15 cellular contexts compared by ENCODE assay signal in the genomic region with DNA sequence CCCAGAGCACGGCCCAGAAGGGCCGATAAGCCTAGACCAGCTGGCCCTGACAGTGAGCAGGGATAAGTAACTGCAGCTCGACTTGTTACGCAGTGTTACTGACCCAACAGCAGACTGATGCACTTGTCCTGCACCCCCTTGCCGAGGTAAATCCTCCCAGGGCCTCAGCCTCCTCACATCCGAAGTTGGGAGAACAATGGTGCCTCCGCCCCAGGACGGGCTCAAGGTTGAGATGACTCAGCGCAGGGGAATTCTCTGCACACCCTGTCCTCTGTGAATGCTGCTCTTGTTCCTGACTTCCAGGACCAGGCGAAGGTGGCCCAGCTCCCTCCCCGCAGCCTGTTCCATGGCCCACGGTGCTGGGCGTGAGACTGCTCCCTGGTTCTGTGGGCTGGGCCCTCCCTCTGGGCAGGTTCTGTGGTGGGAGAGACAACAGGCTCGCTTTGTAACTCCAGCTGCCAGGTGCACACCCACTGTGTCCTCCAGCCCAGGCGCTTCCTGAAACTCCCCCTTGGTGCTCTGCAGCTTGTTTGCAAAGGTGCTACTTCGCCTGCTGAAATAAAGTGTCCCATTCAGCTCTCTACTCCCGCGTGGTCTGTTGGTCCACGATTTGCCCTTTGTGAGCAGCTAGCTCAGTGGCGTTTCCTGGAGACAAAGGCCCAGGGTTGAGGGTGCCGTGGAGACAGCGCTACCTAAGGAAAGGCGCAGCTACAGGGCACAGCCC. TPM values are rescaled to one million over a fixed set of nuclear protein-coding genes. Genes with fewer than 3 reads are reported as not detected.
DNase-seq lines count a peak whose midpoint lies in the region; ATAC-seq and TF ChIP-seq lines count a peak whose summit lies in the region.
"Had no signal": no experiment of that assay in that cellular context is flagged by ENCODE, and none has a peak within 500 bp of the region (broad histone marks: within the 10 kb centered on the region; RNA-seq: fewer than 3 reads in every experiment).

No MANE protein-coding gene starts in this region.

- no peaks in the 10 kb centered on the region for H3K36me3 ChIP-seq in BLaER1
- no peaks in the 10 kb centered on the region for H3K36me3 ChIP-seq in ovary

- peak overlapping the region; percentile 55 for H3K4me2 ChIP-seq in BLaER1

- intact Hi-C loops in ovary (cut with DNase I): loop anchor here in 2 of 4 donors (10.0 kb wide), 2 partner anchors 236 to 486 kb away; no protein-coding TSS in a partner anchor

- H3K27me3 ChIP-seq in BLaER1 (peaks cover 35% of the 10 kb centered on the region), ovary (no peaks in the 10 kb centered on the region)

- no peak; the same call in 1 of the 2 replicates for TF ChIP-seq RAD21 in Ishikawa (IDR thresholded peaks at IDR 0.05; ENCODE audit: low read depth)

- peak; percentile 34; the same call in 1 of the 2 replicates for TF ChIP-seq EP300 in Ishikawa (IDR thresholded peaks at IDR 0.05; ENCODE audit: borderline replicate concordance)
- TF ChIP-seq EP300 in ovary (IDR thresholded peaks at IDR 0.05): no peak

- TF ChIP-seq CTCF in VCaP (conservative IDR thresholded peaks at IDR 0.05): no peak
- TF ChIP-seq CTCF in ovary (IDR thresholded peaks at IDR 0.05): no peak

- ATAC-seq in left lobe of liver: peak; percentile 12
- no peak for ATAC-seq in HG03571 (IDR thresholded peaks at IDR 0.05; ENCODE audit: unreplicated experiment)
- no peak for ATAC-seq in HG02763 (IDR thresholded peaks at IDR 0.05; ENCODE audit: unreplicated experiment)

- peaks cover 1% of the 10 kb centered on the region; the same call in 1 of the 2 replicates for H4K20me1 ChIP-seq in BLaER1

- no peak overlapping the region for H3K9ac ChIP-seq in BLaER1

- H3K4me1 ChIP-seq in BLaER1 (peaks cover 25% of the 10 kb centered on the region), ovary (ENCODE audit: insufficient read depth) (no peaks in the 10 kb centered on the region)

- WGBS in ovary, 3 donors: 80 to 85% (median 83%) methylated on average over 23 of the region's 23 CpGs

- no peak for DNase-seq in left lobe of liver (ENCODE audit: low spot score)
- no peak for DNase-seq in stimulated activated naive CD4-positive, alpha-beta T cell (lab: John Stamatoyannopoulos, UW)
- no peak for DNase-seq in ovary
- DNase-seq: activated CD4-positive, alpha-beta memory T cell treated with anti-CD3 and anti-CD28 coated beads, Interleukin-2, amount 10 ng/mL, durations not matched to agents 7 days and 5 days; foreskin fibroblast; MM.1S; NCI-H82 had no signal

- no peak overlapping the region for H3K27ac ChIP-seq in BLaER1
- peak overlapping the region; percentile 67 for H3K27ac ChIP-seq in VCaP
- H3K27ac ChIP-seq in ovary: no peak overlapping the region

- no peak for TF ChIP-seq POLR2A in ovary (IDR thresholded peaks at IDR 0.05)

- peaks cover 6% of the 10 kb centered on the region for H3K9me3 ChIP-seq in BLaER1
- H3K9me3 ChIP-seq in ovary: no peaks in the 10 kb centered on the region

- no peak overlapping the region for H3K4me3 ChIP-seq in BLaER1
- H3K4me3 ChIP-seq in ovary: no peak overlapping the region

TF ChIP-seq in Ishikawa, 13 proteins besides CTCF, POLR2A, EP300 and RAD21:
- TF ChIP-seq YY1 (IDR thresholded peaks at IDR 0.05; ENCODE audit: low read depth) (peak; percentile 55; the same call in 1 of the 2 replicates), CREB1 (IDR thresholded peaks at IDR 0.05; ENCODE audit: low read depth) (no peak), TCF12 (IDR thresholded peaks at IDR 0.05; ENCODE audit: low read depth) (peak; percentile 68), TEAD4 (IDR thresholded peaks at IDR 0.05) (peak; percentile 84)
- TF ChIP-seq, protein P1, sequence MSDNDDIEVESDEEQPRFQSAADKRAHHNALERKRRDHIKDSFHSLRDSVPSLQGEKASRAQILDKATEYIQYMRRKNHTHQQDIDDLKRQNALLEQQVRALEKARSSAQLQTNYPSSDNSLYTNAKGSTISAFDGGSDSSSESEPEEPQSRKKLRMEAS (IDR thresholded peaks at IDR 0.05): peak; percentile 54; the same call in 1 of the 2 replicates

RNA-seq across cellular contexts. Expression of a gene that starts 40.1 kb away (rescaled TPM):
- 0.73 TPM for total RNA-seq in left lobe of liver
- 1 to 10 TPM in 1 of 7 donors, under 1 TPM in 1, not detected in 5; 0.08 to 1.5 TPM for total RNA-seq in ovary
- not detected for polyA plus RNA-seq in ovary
- total RNA-seq: activated CD4-positive, alpha-beta memory T cell treated with anti-CD3 and anti-CD28 coated beads, Interleukin-2, amount 10 ng/mL, durations not matched to agents 7 days and 5 days; kidney epithelial cell; neural crest cell; T-helper 2 cell treated with Interferon-gamma antibody and Interleukin-4, amounts not matched to agents 100 ng/mL and 5 ng/mL, for 36 hours had no signal

RNA-seq across cellular contexts. Expression of a gene that starts 49.4 kb away (rescaled TPM):
- total RNA-seq in left lobe of liver: 56.5 TPM
- total RNA-seq in ovary: 10 to 100 TPM in 6 of 7 donors, 1 to 10 TPM in 1; 9.8 to 33.9 (median 23.2) TPM
- 10 to 100 TPM in 1 of 2 donors, 1 to 10 TPM in 1; 5.9 to 12.2 TPM for polyA plus RNA-seq in ovary
